In the genomic region with DNA sequence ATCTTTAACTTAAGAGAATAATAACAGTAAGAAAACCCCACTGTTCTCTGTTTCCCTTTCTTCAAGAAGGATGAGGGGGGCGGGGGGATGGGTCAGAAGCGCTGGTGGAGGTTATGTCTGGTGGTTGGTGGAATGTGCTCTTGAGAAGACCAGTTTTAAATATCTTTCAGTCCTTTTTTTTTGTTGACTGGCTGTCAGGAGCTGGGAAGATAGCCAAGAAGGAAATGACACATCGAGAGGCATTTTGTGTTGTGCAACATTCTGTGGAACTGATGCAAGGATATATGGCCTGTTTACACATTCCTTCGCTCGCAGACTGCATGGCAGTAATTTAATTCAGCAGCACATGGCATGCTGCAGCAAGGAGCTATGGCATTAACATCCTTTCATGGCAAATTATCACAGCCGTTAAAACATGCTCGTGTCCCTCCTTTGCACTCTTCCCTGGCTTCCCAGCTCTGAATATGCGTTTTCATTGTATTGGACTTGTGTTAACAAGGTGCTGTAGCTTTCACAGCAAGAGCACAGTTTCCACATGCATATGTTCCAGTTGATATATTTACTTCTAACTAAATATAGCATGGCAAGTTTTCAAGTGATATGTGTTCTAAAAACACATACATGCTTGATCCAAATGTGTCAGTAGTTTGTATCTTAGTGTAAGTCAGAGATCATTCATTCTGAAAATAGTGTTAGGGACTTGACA, we compare ENCODE assay signal across 8 cellular contexts.
DNase-seq lines count a peak whose midpoint lies in the region; ATAC-seq and TF ChIP-seq lines count a peak whose summit lies in the region.

No MANE protein-coding gene starts in this region.

- H3K27me3 ChIP-seq in muscle layer of colon (ENCODE audit: control insufficient read depth in 1 of 2, insufficient read depth in 2 of 2, low read length in 2 of 2) = no peaks in the 10 kb centered on the region

- no peaks in the 10 kb centered on the region for H3K9me3 ChIP-seq in muscle layer of colon (ENCODE audit: low read length)

- no peaks in the 10 kb centered on the region for H3K9me3 Mint-ChIP-seq in T-helper 1 cell treated with Interleukin-12 subunit alpha and Interleukin-12 subunit beta and Interleukin-4 antibody, amounts not matched to agents 30 μg/mL and 1 μg/mL, for 36 hours

- no peaks in the 10 kb centered on the region for H3K27me3 Mint-ChIP-seq in T-helper 1 cell treated with Interleukin-12 subunit alpha and Interleukin-12 subunit beta and Interleukin-4 antibody, amounts not matched to agents 30 μg/mL and 1 μg/mL, for 36 hours (ENCODE audit: low read depth)

- peaks cover 48% of the 10 kb centered on the region for H3K4me1 Mint-ChIP-seq in T-helper 1 cell treated with Interleukin-12 subunit alpha and Interleukin-12 subunit beta and Interleukin-4 antibody, amounts not matched to agents 30 μg/mL and 1 μg/mL, for 36 hours (ENCODE audit: low read depth)

- no peak for TF ChIP-seq POLR2A in erythroblast (IDR thresholded peaks at IDR 0.05; ENCODE audit: low read length)

- H3K4me1 ChIP-seq in muscle layer of colon (ENCODE audit: insufficient read depth, low read length) = peaks cover 14% of the 10 kb centered on the region

- H3K36me3 Mint-ChIP-seq in T-helper 1 cell treated with Interleukin-12 subunit alpha and Interleukin-12 subunit beta and Interleukin-4 antibody, amounts not matched to agents 30 μg/mL and 1 μg/mL, for 36 hours (ENCODE audit: low read depth) = peaks cover 23% of the 10 kb centered on the region

- DNase-seq in DMS53 (lab: John Stamatoyannopoulos, UW) (peak; percentile 94), Kasumi-1 (lab: John Stamatoyannopoulos, UW) (peak; percentile 97 to 99), erythroblast (lab: John Stamatoyannopoulos, UW) (peak; percentile 79 to 92), NCI-H187 (lab: John Stamatoyannopoulos, UW) (no peak), cerebellar cortex (ENCODE audit: low spot score) (no peak)

- H3K27ac ChIP-seq in muscle layer of colon (ENCODE audit: low read depth, low read length) = peak overlapping the region; percentile 30

- no peaks in the 10 kb centered on the region for H3K36me3 ChIP-seq in muscle layer of colon (ENCODE audit: insufficient read depth, low read length)

- H3K27ac Mint-ChIP-seq in T-helper 1 cell treated with Interleukin-12 subunit alpha and Interleukin-12 subunit beta and Interleukin-4 antibody, amounts not matched to agents 30 μg/mL and 1 μg/mL, for 36 hours = peak overlapping the region; percentile 72

- H3K4me3 ChIP-seq in muscle layer of colon (ENCODE audit: low read depth in 1 of 2, low read length in 2 of 2) = no peak overlapping the region

- no peak for ATAC-seq in GM21390 (IDR thresholded peaks at IDR 0.05; ENCODE audit: unreplicated experiment)

- H3K4me3 Mint-ChIP-seq in T-helper 1 cell treated with Interleukin-12 subunit alpha and Interleukin-12 subunit beta and Interleukin-4 antibody, amounts not matched to agents 30 μg/mL and 1 μg/mL, for 36 hours = peak overlapping the region; percentile 14

- H3K9ac ChIP-seq in muscle layer of colon (ENCODE audit: low read length) = no peak overlapping the region

Comparison
In these comparisons a context has a peak if more than half of its experiments do, and no peak if none do; other contexts are left out.
1. DNase-seq: peak in DMS53 (single experiment), Kasumi-1 (2 of 2) and erythroblast (2 of 2); none in NCI-H187 (0 of 2) and cerebellar cortex (single experiment).